In the genomic region with DNA sequence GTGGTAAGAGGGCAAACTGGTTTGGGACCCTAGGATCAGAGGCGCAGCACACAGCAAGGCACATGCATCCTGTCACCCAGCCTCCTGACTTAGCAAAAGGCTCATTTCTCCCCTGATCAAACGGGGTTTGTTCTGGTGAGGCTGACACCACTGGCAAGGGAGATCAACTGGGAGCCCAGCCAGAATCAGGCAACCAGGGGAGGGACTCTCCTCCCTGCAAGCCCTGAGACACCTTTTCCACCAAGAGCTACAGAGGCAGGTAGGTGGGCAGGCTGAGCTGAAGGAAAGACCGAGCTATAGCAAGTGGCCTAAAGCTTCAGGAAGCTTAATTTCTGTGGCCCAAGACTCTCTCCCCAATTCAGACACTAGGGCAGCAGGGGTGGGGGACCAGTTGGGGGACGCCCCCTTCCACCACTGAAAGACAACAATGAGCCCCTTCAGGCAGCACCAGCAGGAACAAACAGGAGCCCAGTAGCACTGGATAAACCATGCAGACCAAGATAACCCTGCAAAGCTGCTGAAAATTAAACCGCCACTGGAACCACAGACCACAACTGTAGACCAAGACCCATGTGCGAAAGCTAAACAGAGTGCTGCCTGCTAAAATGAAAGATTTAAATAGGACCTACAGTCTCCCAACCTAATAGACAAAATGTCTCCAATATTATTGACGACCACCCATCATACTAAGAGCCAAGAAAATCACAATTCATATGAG, we compare ENCODE assay signal across 17 cellular contexts. TPM values are rescaled to one million over a fixed set of nuclear protein-coding genes. Genes with fewer than 3 reads are reported as not detected.
DNase-seq lines count a peak whose midpoint lies in the region; ATAC-seq and TF ChIP-seq lines count a peak whose summit lies in the region.
"Had no signal": no experiment of that assay in that cellular context is flagged by ENCODE, and none has a peak within 500 bp of the region (broad histone marks: within the 10 kb centered on the region; RNA-seq: fewer than 3 reads in every experiment).

No MANE protein-coding gene starts in this region.

- no peak overlapping the region for H3K9ac ChIP-seq in MM.1S (ENCODE audit: low read length)
- H3K9ac ChIP-seq: neural progenitor cell had no signal

- intact Hi-C loops in activated CD4-positive, alpha-beta memory T cell treated with anti-CD3 and anti-CD28 coated beads for 36 hours (cut with micrococcal nuclease), result no loop called here

- POLR2A ChIA-PET in activated CD4-positive, alpha-beta memory T cell treated with anti-CD3 and anti-CD28 coated beads, Interleukin-2, amount 10 ng/mL, durations not matched to agents 7 days and 5 days (lab: Charles Lee), result interaction anchor here (0.6 kb wide), 1 partner anchor 23 kb away, joined by 3 read pairs; no protein-coding TSS in a partner anchor
- POLR2A ChIA-PET in activated CD4-positive, alpha-beta memory T cell treated with anti-CD3 and anti-CD28 coated beads for 36 hours (lab: Charles Lee), result no interaction called here
- POLR2A ChIA-PET in activated CD8-positive, alpha-beta T cell treated with anti-CD3 and anti-CD28 coated beads, Interleukin-2, amount 10 ng/mL, durations not matched to agents 7 days and 5 days (lab: Charles Lee), result interaction anchor here (0.9 to 2.0 kb wide), 2 partner anchors 23 to 27 kb away, joined by 3 to 9 read pairs; a partner anchor contains a TSS

- no peak overlapping the region for H3K27ac ChIP-seq in MM.1S (ENCODE audit: low read length)
- H3K27ac ChIP-seq: colonic mucosa, neural progenitor cell, SK-N-MC, skin epidermis had no signal

- TF ChIP-seq CTCF in MM.1S (IDR thresholded peaks at IDR 0.05; ENCODE audit: low read length), result no peak

- no peaks in the 10 kb centered on the region for H4K20me1 ChIP-seq in MM.1S (ENCODE audit: insufficient read depth, low read length)

- no peak overlapping the region for H3K4me3 ChIP-seq in MM.1S (ENCODE audit: low read length)
- H3K4me3 ChIP-seq: colonic mucosa, neural progenitor cell, SK-N-MC, skin epidermis had no signal

- peaks cover 47% of the 10 kb centered on the region for H3K36me3 Mint-ChIP-seq in activated CD4-positive, alpha-beta memory T cell treated with anti-CD3 and anti-CD28 coated beads, Interleukin-2, amount 10 ng/mL, durations not matched to agents 7 days and 5 days (ENCODE audit: low read depth)
- H3K36me3 Mint-ChIP-seq in activated CD4-positive, alpha-beta memory T cell treated with anti-CD3 and anti-CD28 coated beads for 36 hours, result peaks cover 35% of the 10 kb centered on the region
- H3K36me3 Mint-ChIP-seq in activated CD8-positive, alpha-beta T cell treated with anti-CD3 and anti-CD28 coated beads, Interleukin-2, amount 10 ng/mL, durations not matched to agents 7 days and 5 days (ENCODE audit: low read depth), result peaks cover 49% of the 10 kb centered on the region
- peaks cover 0 to 12% (median 10%) of the 10 kb centered on the region in 3 donors for H3K36me3 Mint-ChIP-seq in immature natural killer cell
- H3K36me3 Mint-ChIP-seq in stimulated activated naive CD8-positive, alpha-beta T cell treated with anti-CD3 and anti-CD28 coated beads, Interleukin-15, Interleukin-2, amounts not matched to agents 100 ng/mL and 50 ng/mL, for 24 hours (ENCODE audit: low read depth), result peaks cover 55% of the 10 kb centered on the region

- no peak overlapping the region for H3K4me2 ChIP-seq in MM.1S (ENCODE audit: low read depth, low read length)
- H3K4me2 ChIP-seq: neural progenitor cell had no signal

- H3K36me3 ChIP-seq in MM.1S (replicated peaks; ENCODE audit: insufficient read depth, low read length), result no peaks in the 10 kb centered on the region; the same call in 1 of the 2 replicates
- H3K36me3 ChIP-seq: colonic mucosa, neural progenitor cell had no signal

- no peaks in the 10 kb centered on the region for H3K4me1 ChIP-seq in MM.1S (ENCODE audit: low read length)
- H3K4me1 ChIP-seq: colonic mucosa, neural progenitor cell had no signal

- H3F3A ChIP-seq in MM.1S (ENCODE audit: insufficient read depth, low read length), result no peaks in the 10 kb centered on the region

- no peaks in the 10 kb centered on the region for H3K9me3 ChIP-seq in MM.1S (replicated peaks; ENCODE audit: insufficient read depth, low read length)
- H3K9me3 ChIP-seq: colonic mucosa had no signal

- peak; percentile 31 for DNase-seq in activated CD4-positive, alpha-beta memory T cell treated with anti-CD3 and anti-CD28 coated beads, Interleukin-2, amount 10 ng/mL, durations not matched to agents 7 days and 5 days
- DNase-seq in activated CD4-positive, alpha-beta memory T cell treated with anti-CD3 and anti-CD28 coated beads for 36 hours, result no peak
- peak; percentile 71 for DNase-seq in activated CD8-positive, alpha-beta T cell treated with anti-CD3 and anti-CD28 coated beads, Interleukin-2, amount 10 ng/mL, durations not matched to agents 7 days and 5 days
- DNase-seq in immature natural killer cell, result peak; percentile 32 to 48 (median 43)
- DNase-seq in GF-D8 (lab: John Stamatoyannopoulos, UW), result no peak
- DNase-seq in MM.1S, result no peak
- DNase-seq: colonic mucosa; erythroblast; left ventricle myocardium superior; NCI-H1092; NCI-H2227 treated with DMSO at 0.1 percent for 48 hours; stimulated activated naive CD4-positive, alpha-beta T cell had no signal

- H3K27ac Mint-ChIP-seq in activated CD4-positive, alpha-beta memory T cell treated with anti-CD3 and anti-CD28 coated beads, Interleukin-2, amount 10 ng/mL, durations not matched to agents 7 days and 5 days, result no peak overlapping the region
- no peak overlapping the region for H3K27ac Mint-ChIP-seq in activated CD4-positive, alpha-beta memory T cell treated with anti-CD3 and anti-CD28 coated beads for 36 hours
- H3K27ac Mint-ChIP-seq in activated CD8-positive, alpha-beta T cell treated with anti-CD3 and anti-CD28 coated beads, Interleukin-2, amount 10 ng/mL, durations not matched to agents 7 days and 5 days, result peak overlapping the region; percentile 79
- peak overlapping the region in 1 of 6 donors; percentile 8 for H3K27ac Mint-ChIP-seq in immature natural killer cell
- H3K27ac Mint-ChIP-seq in stimulated activated naive CD8-positive, alpha-beta T cell treated with anti-CD3 and anti-CD28 coated beads, Interleukin-15, Interleukin-2, amounts not matched to agents 100 ng/mL and 50 ng/mL, for 24 hours, result peak overlapping the region; percentile 4
- H3K27ac Mint-ChIP-seq: neural progenitor cell had no signal

- CTCF ChIA-PET in activated CD4-positive, alpha-beta memory T cell treated with anti-CD3 and anti-CD28 coated beads, Interleukin-2, amount 10 ng/mL, durations not matched to agents 7 days and 5 days (lab: Charles Lee), result interaction anchor here (1.1 kb wide), 2 partner anchors 51 to 207 kb away, joined by 3 to 4 read pairs; a partner anchor contains a TSS
- CTCF ChIA-PET in activated CD4-positive, alpha-beta memory T cell treated with anti-CD3 and anti-CD28 coated beads for 36 hours (lab: Charles Lee), result interaction anchor here (0.6 kb wide), 1 partner anchor 82 kb away, joined by 3 read pairs; no protein-coding TSS in a partner anchor
- CTCF ChIA-PET in activated CD8-positive, alpha-beta T cell treated with anti-CD3 and anti-CD28 coated beads, Interleukin-2, amount 10 ng/mL, durations not matched to agents 7 days and 5 days (lab: Charles Lee), result interaction anchor here (0.6 to 5.0 kb wide), 10 partner anchors 10 to 167 kb away, joined by 3 to 70 read pairs (median 7); a partner anchor contains a TSS

- H3K27me3 ChIP-seq in MM.1S (replicated peaks; ENCODE audit: insufficient read depth, low read length), result no peaks in the 10 kb centered on the region
- H3K27me3 ChIP-seq: colonic mucosa, neural progenitor cell had no signal

- H3K79me2 ChIP-seq in MM.1S (ENCODE audit: low read length), result no peaks in the 10 kb centered on the region

- H3K27me3 Mint-ChIP-seq in activated CD4-positive, alpha-beta memory T cell treated with anti-CD3 and anti-CD28 coated beads, Interleukin-2, amount 10 ng/mL, durations not matched to agents 7 days and 5 days, result no peaks in the 10 kb centered on the region
- H3K27me3 Mint-ChIP-seq in activated CD4-positive, alpha-beta memory T cell treated with anti-CD3 and anti-CD28 coated beads for 36 hours, result no peaks in the 10 kb centered on the region
- H3K27me3 Mint-ChIP-seq in activated CD8-positive, alpha-beta T cell treated with anti-CD3 and anti-CD28 coated beads, Interleukin-2, amount 10 ng/mL, durations not matched to agents 7 days and 5 days (ENCODE audit: low read depth), result no peaks in the 10 kb centered on the region
- H3K27me3 Mint-ChIP-seq in immature natural killer cell (ENCODE audit: low read depth in 3 of 3), result peaks cover 0 to 9% (median 2%) of the 10 kb centered on the region in 3 donors
- H3K27me3 Mint-ChIP-seq in stimulated activated naive CD8-positive, alpha-beta T cell treated with anti-CD3 and anti-CD28 coated beads, Interleukin-15, Interleukin-2, amounts not matched to agents 100 ng/mL and 50 ng/mL, for 24 hours, result no peaks in the 10 kb centered on the region

- no peaks in the 10 kb centered on the region for H3K9me3 Mint-ChIP-seq in activated CD4-positive, alpha-beta memory T cell treated with anti-CD3 and anti-CD28 coated beads, Interleukin-2, amount 10 ng/mL, durations not matched to agents 7 days and 5 days
- H3K9me3 Mint-ChIP-seq in activated CD4-positive, alpha-beta memory T cell treated with anti-CD3 and anti-CD28 coated beads for 36 hours, result no peaks in the 10 kb centered on the region
- no peaks in the 10 kb centered on the region for H3K9me3 Mint-ChIP-seq in activated CD8-positive, alpha-beta T cell treated with anti-CD3 and anti-CD28 coated beads, Interleukin-2, amount 10 ng/mL, durations not matched to agents 7 days and 5 days (ENCODE audit: insufficient read depth)
- H3K9me3 Mint-ChIP-seq in immature natural killer cell, result no peaks in the 10 kb centered on the region
- no peaks in the 10 kb centered on the region for H3K9me3 Mint-ChIP-seq in stimulated activated naive CD8-positive, alpha-beta T cell treated with anti-CD3 and anti-CD28 coated beads, Interleukin-15, Interleukin-2, amounts not matched to agents 100 ng/mL and 50 ng/mL, for 24 hours

- no peak overlapping the region for H2AFZ ChIP-seq in MM.1S (ENCODE audit: low read length)
- H2AFZ ChIP-seq: neural progenitor cell had no signal

- no peaks in the 10 kb centered on the region for H3K9me2 ChIP-seq in MM.1S (replicated peaks; ENCODE audit: insufficient read depth, low read length)

- peak; percentile 79 for ATAC-seq in activated CD8-positive, alpha-beta T cell treated with anti-CD3 and anti-CD28 coated beads, Interleukin-2, amount 10 ng/mL, durations not matched to agents 7 days and 5 days
- no peak for ATAC-seq in GM21447 (IDR thresholded peaks at IDR 0.05; ENCODE audit: unreplicated experiment)
- ATAC-seq: left ventricle myocardium superior had no signal

- peaks cover 41% of the 10 kb centered on the region for H3K4me1 Mint-ChIP-seq in activated CD4-positive, alpha-beta memory T cell treated with anti-CD3 and anti-CD28 coated beads, Interleukin-2, amount 10 ng/mL, durations not matched to agents 7 days and 5 days
- H3K4me1 Mint-ChIP-seq in activated CD4-positive, alpha-beta memory T cell treated with anti-CD3 and anti-CD28 coated beads for 36 hours (ENCODE audit: low read depth), result peaks cover 19% of the 10 kb centered on the region
- peaks cover 47% of the 10 kb centered on the region for H3K4me1 Mint-ChIP-seq in activated CD8-positive, alpha-beta T cell treated with anti-CD3 and anti-CD28 coated beads, Interleukin-2, amount 10 ng/mL, durations not matched to agents 7 days and 5 days (ENCODE audit: low read depth)
- H3K4me1 Mint-ChIP-seq in immature natural killer cell, result peaks cover 15 to 17% of the 10 kb centered on the region in 2 donors
- peaks cover 30% of the 10 kb centered on the region for H3K4me1 Mint-ChIP-seq in stimulated activated naive CD8-positive, alpha-beta T cell treated with anti-CD3 and anti-CD28 coated beads, Interleukin-15, Interleukin-2, amounts not matched to agents 100 ng/mL and 50 ng/mL, for 24 hours (ENCODE audit: low read depth)
- H3K4me1 Mint-ChIP-seq: neural progenitor cell had no signal

- H3K4me3 Mint-ChIP-seq in activated CD4-positive, alpha-beta memory T cell treated with anti-CD3 and anti-CD28 coated beads, Interleukin-2, amount 10 ng/mL, durations not matched to agents 7 days and 5 days, result no peak overlapping the region
- no peak overlapping the region for H3K4me3 Mint-ChIP-seq in activated CD4-positive, alpha-beta memory T cell treated with anti-CD3 and anti-CD28 coated beads for 36 hours
- peak overlapping the region; percentile 25 for H3K4me3 Mint-ChIP-seq in activated CD8-positive, alpha-beta T cell treated with anti-CD3 and anti-CD28 coated beads, Interleukin-2, amount 10 ng/mL, durations not matched to agents 7 days and 5 days
- H3K4me3 Mint-ChIP-seq in immature natural killer cell, result peak overlapping the region in 4 of 5 donors; percentile 46 to 63 (median 54)
- no peak overlapping the region for H3K4me3 Mint-ChIP-seq in stimulated activated naive CD8-positive, alpha-beta T cell treated with anti-CD3 and anti-CD28 coated beads, Interleukin-15, Interleukin-2, amounts not matched to agents 100 ng/mL and 50 ng/mL, for 24 hours
- H3K4me3 Mint-ChIP-seq: neural progenitor cell had no signal

RNA-seq across cellular contexts. Expression of a gene that starts 27.1 kb away (rescaled TPM):
- 10 to 100 TPM; 81.4 to 85.6 TPM for total RNA-seq in activated CD4-positive, alpha-beta memory T cell treated with anti-CD3 and anti-CD28 coated beads, Interleukin-2, amount 10 ng/mL, durations not matched to agents 7 days and 5 days
- 10 to 100 TPM; 91.9 to 94.8 TPM for total RNA-seq in activated CD4-positive, alpha-beta memory T cell treated with anti-CD3 and anti-CD28 coated beads for 36 hours
- 100 to 1,000 TPM; 157 to 160 TPM for total RNA-seq in activated CD8-positive, alpha-beta T cell treated with anti-CD3 and anti-CD28 coated beads, Interleukin-2, amount 10 ng/mL, durations not matched to agents 7 days and 5 days
- 10 to 100 TPM; 50.4 to 77.1 (median 71.2) TPM for polyA plus RNA-seq in immature natural killer cell

RNA-seq across cellular contexts. Expression of a gene that starts 35.8 kb away (rescaled TPM):
- 100 to 1,000 TPM; 155 to 158 TPM for total RNA-seq in activated CD4-positive, alpha-beta memory T cell treated with anti-CD3 and anti-CD28 coated beads, Interleukin-2, amount 10 ng/mL, durations not matched to agents 7 days and 5 days
- 100 to 1,000 TPM; 359 to 368 TPM for total RNA-seq in activated CD4-positive, alpha-beta memory T cell treated with anti-CD3 and anti-CD28 coated beads for 36 hours
- 100 to 1,000 TPM; 175 TPM for total RNA-seq in activated CD8-positive, alpha-beta T cell treated with anti-CD3 and anti-CD28 coated beads, Interleukin-2, amount 10 ng/mL, durations not matched to agents 7 days and 5 days
- 100 to 1,000 TPM in 1 of 3 donors, 10 to 100 TPM in 2; 48.2 to 126 (median 77.8) TPM for polyA plus RNA-seq in immature natural killer cell

RNA-seq across cellular contexts. Expression of a gene that starts 50.9 kb away (rescaled TPM):
- 1 to 10 TPM; 9.3 to 9.8 TPM for total RNA-seq in activated CD4-positive, alpha-beta memory T cell treated with anti-CD3 and anti-CD28 coated beads, Interleukin-2, amount 10 ng/mL, durations not matched to agents 7 days and 5 days
- 10 to 100 TPM; 10.9 to 12.1 TPM for total RNA-seq in activated CD4-positive, alpha-beta memory T cell treated with anti-CD3 and anti-CD28 coated beads for 36 hours
- total RNA-seq in activated CD8-positive, alpha-beta T cell treated with anti-CD3 and anti-CD28 coated beads, Interleukin-2, amount 10 ng/mL, durations not matched to agents 7 days and 5 days, result 10 to 100 TPM; 12.0 to 13.4 TPM
- polyA plus RNA-seq in immature natural killer cell, result 10 to 100 TPM; 16.6 to 20.0 (median 18.3) TPM

Comparison
In these comparisons a context has a peak if more than half of its experiments do, and no peak if none do; other contexts are left out.
1. DNase-seq: peak in activated CD4-positive, alpha-beta memory T cell treated with anti-CD3 and anti-CD28 coated beads, Interleukin-2, amount 10 ng/mL, durations not matched to agents 7 days and 5 days (single experiment), activated CD8-positive, alpha-beta T cell treated with anti-CD3 and anti-CD28 coated beads, Interleukin-2, amount 10 ng/mL, durations not matched to agents 7 days and 5 days (single experiment) and immature natural killer cell (3 of 3); none in activated CD4-positive, alpha-beta memory T cell treated with anti-CD3 and anti-CD28 coated beads for 36 hours (single experiment), GF-D8 (single experiment) and MM.1S (single experiment).
2. H3K27ac Mint-ChIP-seq: peak in activated CD8-positive, alpha-beta T cell treated with anti-CD3 and anti-CD28 coated beads, Interleukin-2, amount 10 ng/mL, durations not matched to agents 7 days and 5 days (single experiment) and stimulated activated naive CD8-positive, alpha-beta T cell treated with anti-CD3 and anti-CD28 coated beads, Interleukin-15, Interleukin-2, amounts not matched to agents 100 ng/mL and 50 ng/mL, for 24 hours (single experiment); none in activated CD4-positive, alpha-beta memory T cell treated with anti-CD3 and anti-CD28 coated beads, Interleukin-2, amount 10 ng/mL, durations not matched to agents 7 days and 5 days (single experiment) and activated CD4-positive, alpha-beta memory T cell treated with anti-CD3 and anti-CD28 coated beads for 36 hours (single experiment).
3. H3K4me3 Mint-ChIP-seq: peak in activated CD8-positive, alpha-beta T cell treated with anti-CD3 and anti-CD28 coated beads, Interleukin-2, amount 10 ng/mL, durations not matched to agents 7 days and 5 days (single experiment) and immature natural killer cell (4 of 5); none in activated CD4-positive, alpha-beta memory T cell treated with anti-CD3 and anti-CD28 coated beads, Interleukin-2, amount 10 ng/mL, durations not matched to agents 7 days and 5 days (single experiment), activated CD4-positive, alpha-beta memory T cell treated with anti-CD3 and anti-CD28 coated beads for 36 hours (single experiment) and stimulated activated naive CD8-positive, alpha-beta T cell treated with anti-CD3 and anti-CD28 coated beads, Interleukin-15, Interleukin-2, amounts not matched to agents 100 ng/mL and 50 ng/mL, for 24 hours (single experiment).